20 cellular contexts compared by ENCODE assay signal in genomic region chr19:33348301-33349010, GRCh38. TPM values are rescaled to one million over a fixed set of nuclear protein-coding genes. Genes with fewer than 3 reads are reported as not detected.
DNase-seq lines count a peak whose midpoint lies in the region; ATAC-seq, FAIRE-seq and TF ChIP-seq lines count a peak whose summit lies in the region.
"Had no signal": no experiment of that assay in that cellular context is flagged by ENCODE, and none has a peak within 500 bp of the region (broad histone marks: within the 10 kb centered on the region; RNA-seq: fewer than 3 reads in every experiment).

No MANE protein-coding gene starts in this region.

- peak; percentile 38 to 39; a peak in 3 of 6 replicates for ATAC-seq in A549
- no peak for ATAC-seq in HG02759 (IDR thresholded peaks at IDR 0.05; ENCODE audit: unreplicated experiment)
- ATAC-seq in T-cell (replicated peaks in 1 of 4), result no peak
- no peak for ATAC-seq in HG02852 (IDR thresholded peaks at IDR 0.05; ENCODE audit: unreplicated experiment)
- ATAC-seq in HG03439 (IDR thresholded peaks at IDR 0.05; ENCODE audit: unreplicated experiment), result no peak
- ATAC-seq: gastrocnemius medialis; left lung; stimulated activated memory B cell treated with anti-CD40 and anti-IgM and Interleukin-4, amounts not matched to agents 10 μg/mL and 1 μg/mL and 100 μg/mL, for 72 hours had no signal

- POLR2A ChIA-PET in A549 (lab: Yijun Ruan, JAX), result interaction anchor here (1.0 to 2.7 kb wide), 3 partner anchors 25 to 46 kb away, joined by 3 to 12 read pairs (median 5); partner anchors contain the start of genes CEBPA and CEBPG
- POLR2A ChIA-PET in HEK293 (lab: Yijun Ruan, JAX), result interaction anchor here (1.0 to 2.1 kb wide), 4 partner anchors 10 to 46 kb away, joined by 3 to 12 read pairs (median 4); partner anchors contain the start of genes CEBPA and CEBPG
- POLR2A ChIA-PET in T-cell (lab: Charles Lee), result no interaction called here

- peak; percentile 36 for FAIRE-seq in A549 (lab: Jason Lieb, UNC)

- H3K4me3 Mint-ChIP-seq in T-cell, result no peak overlapping the region
- H3K4me3 Mint-ChIP-seq: CD4-positive, CD25-positive, alpha-beta regulatory T cell; IgD-negative memory B cell; stimulated activated memory B cell treated with anti-CD40 and anti-IgM and Interleukin-4, amounts not matched to agents 10 μg/mL and 1 μg/mL and 100 μg/mL, for 72 hours had no signal

- no peaks in the 10 kb centered on the region; a peak in 1 of 3 replicates for H3K36me3 ChIP-seq in HEK293 (ENCODE audit: control insufficient read depth in 2 of 2, insufficient read depth in 1 of 2, low read length in 2 of 2)
- H3K36me3 ChIP-seq: colonic mucosa, gastrocnemius medialis, left lung, tibial nerve had no signal

- peaks cover 5% of the 10 kb centered on the region; the same call in 1 of the 3 replicates for H3K4me1 ChIP-seq in A549
- H3K4me1 ChIP-seq in HEK293 (ENCODE audit: control insufficient read depth, insufficient read depth, low read length), result peaks cover 21% of the 10 kb centered on the region
- H3K4me1 ChIP-seq: colonic mucosa, gastrocnemius medialis, left lung had no signal

- CTCF ChIA-PET in A549 (lab: Yijun Ruan, JAX) (interaction anchor here (0.6 to 2.0 kb wide), 14 partner anchors 12 to 590 kb away, joined by 3 to 10 read pairs (median 4); partner anchors contain the start of genes CEBPA and CEBPG), HEK293 (lab: Yijun Ruan, JAX) (interaction anchor here (0.5 to 2.3 kb wide), 14 partner anchors 8 to 889 kb away, joined by 3 to 10 read pairs (median 4); no protein-coding TSS in a partner anchor), T-cell (lab: Charles Lee) (interaction anchor here in 1 of 2 donors (0.6 kb wide), 1 partner anchor 898 kb away, joined by 6 read pairs; no protein-coding TSS in a partner anchor)

- peaks cover 32 to 45% of the 10 kb centered on the region in 2 donors for H3K27me3 Mint-ChIP-seq in T-cell

- 49% methylated on average over 12 of the region's 12 CpGs for WGBS in A549 (ENCODE audit: missing lambda C conversion rate)

- H3K27ac ChIP-seq in A549 (no peak overlapping the region), HEK293 (ENCODE audit: extremely low read depth, low read depth, low read length) (peak overlapping the region; percentile 40)
- H3K27ac ChIP-seq: colonic mucosa, gastrocnemius medialis, left lung, tibial nerve had no signal

- H3K9me3 Mint-ChIP-seq in T-cell, result no peaks in the 10 kb centered on the region
- H3K9me3 Mint-ChIP-seq: stimulated activated memory B cell treated with anti-CD40 and anti-IgM and Interleukin-4, amounts not matched to agents 10 μg/mL and 1 μg/mL and 100 μg/mL, for 72 hours had no signal

- no peak overlapping the region for H3K4me3 ChIP-seq in A549
- no peak overlapping the region for H3K4me3 ChIP-seq in HEK293 (ENCODE audit: low read depth, low read length)
- H3K4me3 ChIP-seq: colonic mucosa, gastrocnemius medialis, left lung, tibial nerve had no signal

- no peak for TF ChIP-seq CTCF in A549 (IDR thresholded peaks at IDR 0.05)
- TF ChIP-seq CTCF in HEK293 (tag by site-specific recombination; IDR thresholded peaks at IDR 0.05), result no peak

- no peak for TF ChIP-seq EP300 in A549 (IDR thresholded peaks at IDR 0.05)

- DNase-seq in A549 (ENCODE audit: low read depth in 1 of 2, low spot score in 1 of 2), result no peak
- peak; percentile 69 for DNase-seq in amniotic epithelial cell (ENCODE audit: low read depth)
- DNase-seq in iris pigment epithelial cell (ENCODE audit: low read depth), result peak; percentile 28
- no peak for DNase-seq in T-cell
- DNase-seq: activated effector memory CD4-positive, alpha-beta T cell treated with anti-CD3 and anti-CD28 coated beads, Interleukin-2, amount 50 U/mL, for 16 hours; CD4-positive, CD25-positive, alpha-beta regulatory T cell; colonic mucosa; gastrocnemius medialis; left lung; NCI-H1048; NCI-H69; stimulated activated CD4-positive, alpha-beta T cell treated with anti-CD3 and anti-CD28 coated beads, Interleukin-15, amount 100 ng/mL, for 24 hours; T-helper 9 cell had no signal

- H3K4me2 ChIP-seq in A549, result no peak overlapping the region

- H3K36me3 Mint-ChIP-seq in T-cell, result no peaks in the 10 kb centered on the region
- H3K36me3 Mint-ChIP-seq: CD4-positive, CD25-positive, alpha-beta regulatory T cell; IgD-negative memory B cell; stimulated activated memory B cell treated with anti-CD40 and anti-IgM and Interleukin-4, amounts not matched to agents 10 μg/mL and 1 μg/mL and 100 μg/mL, for 72 hours had no signal

- TF ChIP-seq RAD21 in A549 (conservative IDR thresholded peaks at IDR 0.05 in 1 of 2, IDR thresholded peaks at IDR 0.05 in 1 of 2), result no peak

- no peak overlapping the region for H3K27ac Mint-ChIP-seq in T-cell
- H3K27ac Mint-ChIP-seq: CD4-positive, CD25-positive, alpha-beta regulatory T cell; IgD-negative memory B cell; stimulated activated memory B cell treated with anti-CD40 and anti-IgM and Interleukin-4, amounts not matched to agents 10 μg/mL and 1 μg/mL and 100 μg/mL, for 72 hours had no signal

- no peak for TF ChIP-seq POLR2A in A549 (IDR thresholded peaks at IDR 0.05; ENCODE audit: low read length)

- H3K4me1 Mint-ChIP-seq in T-cell, result no peaks in the 10 kb centered on the region
- H3K4me1 Mint-ChIP-seq: IgD-negative memory B cell; stimulated activated memory B cell treated with anti-CD40 and anti-IgM and Interleukin-4, amounts not matched to agents 10 μg/mL and 1 μg/mL and 100 μg/mL, for 72 hours had no signal

- H3K9me3 ChIP-seq in A549 (no peaks in the 10 kb centered on the region; the same call in 2 of the 3 replicates), HEK293 (ENCODE audit: control insufficient read depth, insufficient read depth, low read depth, low read length) (no peaks in the 10 kb centered on the region; the same call in 1 of the 2 replicates)
- H3K9me3 ChIP-seq: colonic mucosa, gastrocnemius medialis, left lung, tibial nerve had no signal

TF ChIP-seq in A549, 52 proteins besides CTCF, POLR2A, EP300 and RAD21:
- no peak for TF ChIP-seq E2F6 (IDR thresholded peaks at IDR 0.05; ENCODE audit: borderline replicate concordance, low read depth)
TF ChIP-seq in A549: peak in this region for 0.

TF ChIP-seq in HEK293, 187 proteins besides CTCF, POLR2A, EP300 and RAD21 (continues in another document):
- TF ChIP-seq ZNF132 (tag by site-specific recombination; IDR thresholded peaks at IDR 0.05; ENCODE audit: borderline replicate concordance) (no peak), ZNF211 (tag by site-specific recombination; IDR thresholded peaks at IDR 0.05; ENCODE audit: low read depth) (no peak), ZIC2 (tag by site-specific recombination; IDR thresholded peaks at IDR 0.05) (peak; percentile 84), ZFP3 (tag by site-specific recombination; IDR thresholded peaks at IDR 0.05; ENCODE audit: low read depth) (no peak), ZFP37 (tag by site-specific recombination; IDR thresholded peaks at IDR 0.05) (no peak), ZNF830 (tag by site-specific recombination; IDR thresholded peaks at IDR 0.05; ENCODE audit: low read depth) (no peak), ZBTB26 (tag by site-specific recombination; optimal IDR thresholded peaks at IDR 0.05) (no peak), IKZF3 (tag by site-specific recombination; IDR thresholded peaks at IDR 0.05) (peak; percentile 76), OSR2 (tag by site-specific recombination; IDR thresholded peaks at IDR 0.05) (no peak), KLF7 (tag by site-specific recombination; IDR thresholded peaks at IDR 0.05; ENCODE audit: borderline replicate concordance) (no peak), ZBTB20 (tag by site-specific recombination; IDR thresholded peaks at IDR 0.05) (peak; percentile 72), ZNF747 (tag by site-specific recombination; IDR thresholded peaks at IDR 0.05) (no peak), ZNF202 (tag by site-specific recombination; IDR thresholded peaks at IDR 0.05; ENCODE audit: borderline replicate concordance) (no peak), ZNF121 (tag by site-specific recombination; IDR thresholded peaks at IDR 0.05) (peak; percentile 49; the same call in 1 of the 2 replicates), ZNF391 (tag by site-specific recombination; IDR thresholded peaks at IDR 0.05; ENCODE audit: borderline replicate concordance, low read depth) (no peak)
- TF ChIP-seq, protein P1, sequence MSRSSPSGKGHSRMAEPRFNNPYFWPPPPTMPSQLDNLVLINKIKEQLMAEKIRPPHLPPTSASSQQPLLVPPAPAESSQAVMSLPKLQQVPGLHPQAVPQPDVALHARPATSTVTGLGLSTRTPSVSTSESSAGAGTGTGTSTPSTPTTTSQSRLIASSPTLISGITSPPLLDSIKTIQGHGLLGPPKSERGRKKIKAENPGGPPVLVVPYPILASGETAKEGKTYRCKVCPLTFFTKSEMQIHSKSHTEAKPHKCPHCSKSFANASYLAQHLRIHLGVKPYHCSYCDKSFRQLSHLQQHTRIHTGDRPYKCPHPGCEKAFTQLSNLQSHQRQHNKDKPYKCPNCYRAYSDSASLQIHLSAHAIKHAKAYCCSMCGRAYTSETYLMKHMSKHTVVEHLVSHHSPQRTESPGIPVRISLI (tag by site-specific recombination; IDR thresholded peaks at IDR 0.05), result no peak

RNA-seq across cellular contexts. Expression of gene CEBPG, which starts 25.1 kb away (rescaled TPM):
- polyA plus RNA-seq in A549 (2011; rRNA removed) (104 and 138 TPM in 2 replicates), A549 (2017; fragmentation: RNase III; extraction: RNeasy Plus Mini Kit Qiagen cat#74134 plus additional on column Dnase treatment) (34.0 to 35.7 TPM (median 34.3 TPM) in 3 replicates)
- 25.7 and 27.7 TPM in 2 replicates for polyA plus RNA-seq in A549 (2012; cell fraction: cytosol; rRNA removed)
- 11.1 and 12.8 TPM in 2 replicates for polyA plus RNA-seq in A549 (2012; cell fraction: nucleus; rRNA removed)
- 62.1 and 64.8 TPM in 2 replicates for polyA minus RNA-seq in A549 (2011; rRNA and poly(A)+ RNA removed)
- total RNA-seq in T-cell, result 10 to 100 TPM; 15.9 to 27.1 (median 25.1) TPM

RNA-seq across cellular contexts. Expression of gene CEBPA, which starts 46.1 kb away (rescaled TPM):
- polyA plus RNA-seq in A549 (2011; rRNA removed), result 3.5 and 4.3 TPM in 2 replicates
- polyA plus RNA-seq in A549 (2012; cell fraction: cytosol; rRNA removed), result 4.5 and 6.6 TPM in 2 replicates
- 3.8 and 4.5 TPM in 2 replicates for polyA plus RNA-seq in A549 (2012; cell fraction: nucleus; rRNA removed)
- polyA plus RNA-seq in A549 (2017; fragmentation: RNase III; extraction: RNeasy Plus Mini Kit Qiagen cat#74134 plus additional on column Dnase treatment), result 6.2 to 6.6 TPM (median 6.3 TPM) in 3 replicates
- 5.2 and 5.7 TPM in 2 replicates for polyA minus RNA-seq in A549 (2011; rRNA and poly(A)+ RNA removed)
- total RNA-seq in T-cell, result 1 to 10 TPM; 1.1 to 2.1 (median 1.8) TPM

Comparison
In these comparisons a context has a peak if more than half of its experiments do, and no peak if none do; other contexts are left out.
1. ATAC-seq: peak in A549 (2 of 2); none in HG02759 (single experiment), T-cell (0 of 4), HG02852 (single experiment) and HG03439 (single experiment).
2. DNase-seq: peak in amniotic epithelial cell (single experiment) and iris pigment epithelial cell (single experiment); none in A549 (0 of 2) and T-cell (0 of 34).
3. POLR2A ChIA-PET loops: an anchor here in A549 (1.0 to 2.7 kb wide) and HEK293 (1.0 to 2.1 kb wide); none called in T-cell.
4. Of the 5 proteins assayed by ChIP-seq in both HEK293 and A549: peak only in HEK293: REST; only in A549: none; in both: none; in neither: 4.